2 cellular contexts compared by ENCODE assay signal in the genomic region with DNA sequence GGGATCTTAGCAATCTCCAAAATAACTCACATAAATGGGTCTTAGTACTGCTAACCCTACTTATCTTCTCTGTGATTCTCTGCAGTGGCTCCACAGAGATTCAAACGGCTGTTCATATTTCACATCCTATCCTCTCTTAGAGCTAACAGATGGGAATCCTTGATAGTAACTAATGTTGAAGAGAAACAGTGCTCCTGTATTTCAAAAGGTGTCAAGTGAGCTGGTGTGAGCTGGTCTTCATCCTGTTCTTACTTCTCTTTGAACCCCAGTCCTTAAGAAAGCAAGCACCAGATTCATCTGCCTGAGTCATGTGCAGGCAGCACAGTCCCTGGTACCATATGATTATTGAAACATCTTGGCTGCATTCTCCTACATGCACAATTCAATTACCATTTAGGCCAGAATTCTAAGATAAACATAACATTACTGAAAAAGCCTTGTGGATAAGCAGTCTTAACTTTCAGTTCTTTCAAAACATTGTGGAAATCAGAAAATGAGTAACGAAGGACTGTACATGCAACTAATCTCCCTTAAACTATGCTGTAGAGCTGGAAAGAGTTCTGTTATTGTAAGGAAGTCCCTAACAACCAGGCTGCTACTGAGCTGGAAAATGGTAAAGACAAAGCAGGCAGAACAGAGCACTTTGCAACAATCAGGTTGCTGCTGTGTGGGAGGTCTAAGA.
TF ChIP-seq lines count a peak whose summit lies in the region.

No MANE protein-coding gene starts in this region.

TF ChIP-seq in SK-N-SH, 30 proteins besides CTCF, POLR2A, EP300 and RAD21 (continued from another document):
- TF ChIP-seq CHD2 (IDR thresholded peaks at IDR 0.05; ENCODE audit: low read length, partially characterized antibody): no peak
- TF ChIP-seq, protein P1, sequence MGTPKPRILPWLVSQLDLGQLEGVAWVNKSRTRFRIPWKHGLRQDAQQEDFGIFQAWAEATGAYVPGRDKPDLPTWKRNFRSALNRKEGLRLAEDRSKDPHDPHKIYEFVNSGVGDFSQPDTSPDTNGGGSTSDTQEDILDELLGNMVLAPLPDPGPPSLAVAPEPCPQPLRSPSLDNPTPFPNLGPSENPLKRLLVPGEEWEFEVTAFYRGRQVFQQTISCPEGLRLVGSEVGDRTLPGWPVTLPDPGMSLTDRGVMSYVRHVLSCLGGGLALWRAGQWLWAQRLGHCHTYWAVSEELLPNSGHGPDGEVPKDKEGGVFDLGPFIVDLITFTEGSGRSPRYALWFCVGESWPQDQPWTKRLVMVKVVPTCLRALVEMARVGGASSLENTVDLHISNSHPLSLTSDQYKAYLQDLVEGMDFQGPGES (IDR thresholded peaks at IDR 0.05; ENCODE audit: low read depth, low read length): no peak
- TF ChIP-seq POLR2AphosphoS5 (IDR thresholded peaks at IDR 0.05; ENCODE audit: low read depth, low read length): no peak
- no peak for TF ChIP-seq MEF2A (IDR thresholded peaks at IDR 0.05; ENCODE audit: borderline replicate concordance, low read depth)
- TF ChIP-seq, protein P2, sequence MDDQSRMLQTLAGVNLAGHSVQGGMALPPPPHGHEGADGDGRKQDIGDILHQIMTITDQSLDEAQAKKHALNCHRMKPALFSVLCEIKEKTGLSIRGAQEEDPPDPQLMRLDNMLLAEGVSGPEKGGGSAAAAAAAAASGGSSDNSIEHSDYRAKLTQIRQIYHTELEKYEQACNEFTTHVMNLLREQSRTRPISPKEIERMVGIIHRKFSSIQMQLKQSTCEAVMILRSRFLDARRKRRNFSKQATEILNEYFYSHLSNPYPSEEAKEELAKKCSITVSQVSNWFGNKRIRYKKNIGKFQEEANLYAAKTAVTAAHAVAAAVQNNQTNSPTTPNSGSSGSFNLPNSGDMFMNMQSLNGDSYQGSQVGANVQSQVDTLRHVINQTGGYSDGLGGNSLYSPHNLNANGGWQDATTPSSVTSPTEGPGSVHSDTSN (IDR thresholded peaks at IDR 0.05): no peak
- TF ChIP-seq, protein P3, sequence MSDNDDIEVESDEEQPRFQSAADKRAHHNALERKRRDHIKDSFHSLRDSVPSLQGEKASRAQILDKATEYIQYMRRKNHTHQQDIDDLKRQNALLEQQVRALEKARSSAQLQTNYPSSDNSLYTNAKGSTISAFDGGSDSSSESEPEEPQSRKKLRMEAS (IDR thresholded peaks at IDR 0.05; ENCODE audit: low read depth): no peak

TF ChIP-seq in endothelial cell of umbilical vein, 7 proteins besides CTCF, POLR2A, EP300 and RAD21 (continued from another document):
- TF ChIP-seq, protein P3 (IDR thresholded peaks at IDR 0.05; ENCODE audit: insufficient read depth, insufficient read length): no peak
- TF ChIP-seq JUN (IDR thresholded peaks at IDR 0.05; ENCODE audit: borderline replicate concordance, insufficient read depth, insufficient read length, low read depth) (no peak), POLR2AphosphoS5 (IDR thresholded peaks at IDR 0.05; ENCODE audit: insufficient read depth, low read depth, low read length) (no peak), GATA2 (IDR thresholded peaks at IDR 0.05; ENCODE audit: insufficient read depth, insufficient read length, low read depth, low read length) (no peak)
